Comparison of ENCODE assay signal across 12 cellular contexts in the genomic region with DNA sequence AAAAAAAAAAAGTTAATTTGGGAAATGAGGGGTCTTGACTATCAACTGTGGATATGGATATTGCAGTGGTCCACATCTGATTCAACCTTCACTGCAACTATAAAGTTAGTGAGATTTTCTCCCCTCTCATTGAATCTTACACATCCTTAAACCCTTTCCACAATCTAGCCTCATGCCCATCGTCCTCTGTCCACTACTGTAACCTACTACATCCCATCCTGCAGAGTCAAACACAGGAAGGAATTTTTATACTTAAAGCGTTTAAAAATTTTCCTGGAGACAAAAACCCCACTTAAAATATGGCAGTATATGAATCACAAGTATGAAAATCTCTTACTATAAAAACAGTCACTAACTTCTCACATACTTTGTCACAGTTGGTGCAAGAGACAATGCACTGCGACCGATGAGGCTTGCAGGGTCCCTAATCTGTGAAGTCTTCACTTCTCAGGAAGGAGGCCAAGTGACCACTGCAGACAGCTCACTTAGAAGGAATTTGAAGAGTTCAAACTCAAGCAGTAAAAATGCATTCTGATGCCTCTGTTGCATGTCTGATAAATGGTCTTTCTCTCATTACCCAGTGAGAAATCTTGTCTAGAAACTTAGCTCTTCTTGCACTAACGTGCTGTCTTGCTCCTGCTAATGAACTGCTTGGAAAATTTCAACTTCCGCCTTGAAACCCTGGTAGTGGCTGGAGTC.
A peak's percentile ranks its signal among the peaks of the same experiment; 100 is the strongest.
DNase-seq lines count a peak whose midpoint lies in the region; ATAC-seq and TF ChIP-seq lines count a peak whose summit lies in the region.
"Had no signal": no experiment of that assay in that cellular context is flagged by ENCODE, and none has a peak within 500 bp of the region (broad histone marks: within the 10 kb centered on the region; RNA-seq: fewer than 3 reads in every experiment).

No MANE protein-coding gene starts in this region.

- ATAC-seq in SK-N-SH treated with all-trans-retinoic acid at 6 μM for 48 hours (peak; percentile 93), GM18867 (IDR thresholded peaks at IDR 0.05; ENCODE audit: unreplicated experiment) (no peak), GM18498 (IDR thresholded peaks at IDR 0.05; ENCODE audit: unreplicated experiment) (no peak), HG02970 (IDR thresholded peaks at IDR 0.05; ENCODE audit: low FRiP score, unreplicated experiment) (no peak)
- ATAC-seq: upper lobe of right lung had no signal

- H3K4me3 Mint-ChIP-seq in activated naive CD4-positive, alpha-beta T cell treated with anti-CD3 and anti-CD28 coated beads, Interleukin-2, amount 50 U/mL, for 24 hours: peak overlapping the region; percentile 28

- H3K4me3 ChIP-seq in fibroblast of pulmonary artery (replicated peaks; ENCODE audit: low read depth, low read length): no peak overlapping the region
- H3K4me3 ChIP-seq: upper lobe of right lung had no signal

- peaks cover 63% of the 10 kb centered on the region for H3K4me1 Mint-ChIP-seq in activated naive CD4-positive, alpha-beta T cell treated with anti-CD3 and anti-CD28 coated beads, Interleukin-2, amount 50 U/mL, for 24 hours

- peak overlapping the region; percentile 38 for H3K27ac Mint-ChIP-seq in activated naive CD4-positive, alpha-beta T cell treated with anti-CD3 and anti-CD28 coated beads, Interleukin-2, amount 50 U/mL, for 24 hours

- no peaks in the 10 kb centered on the region for H3K27me3 Mint-ChIP-seq in activated naive CD4-positive, alpha-beta T cell treated with anti-CD3 and anti-CD28 coated beads, Interleukin-2, amount 50 U/mL, for 24 hours

- no peak for TF ChIP-seq CTCF in fibroblast of pulmonary artery (IDR thresholded peaks at IDR 0.05; ENCODE audit: low read length, missing control alignments)

- DNase-seq in activated naive CD4-positive, alpha-beta T cell treated with anti-CD3 and anti-CD28 coated beads, Interleukin-2, amount 50 U/mL, for 16 hours: no peak
- DNase-seq in fibroblast of pulmonary artery (ENCODE audit: low read depth) (peak; percentile 60), NCI-H1092 (lab: John Stamatoyannopoulos, UW) (no peak)
- DNase-seq: activated CD8-positive, alpha-beta memory T cell treated with anti-CD3 and anti-CD28 coated beads, Interleukin-2, amount 50 U/mL, for 48 hours; BE2C; GDM1; upper lobe of right lung had no signal

- peaks cover 5% of the 10 kb centered on the region for H3K36me3 Mint-ChIP-seq in activated naive CD4-positive, alpha-beta T cell treated with anti-CD3 and anti-CD28 coated beads, Interleukin-2, amount 50 U/mL, for 24 hours

- peaks cover 10% of the 10 kb centered on the region for H3K9me3 Mint-ChIP-seq in activated naive CD4-positive, alpha-beta T cell treated with anti-CD3 and anti-CD28 coated beads, Interleukin-2, amount 50 U/mL, for 24 hours

TF ChIP-seq in SK-N-SH treated with all-trans-retinoic acid at 6 μM for 48 hours, 23 proteins besides CTCF, POLR2A, EP300 and RAD21:
- TF ChIP-seq, protein P1, sequence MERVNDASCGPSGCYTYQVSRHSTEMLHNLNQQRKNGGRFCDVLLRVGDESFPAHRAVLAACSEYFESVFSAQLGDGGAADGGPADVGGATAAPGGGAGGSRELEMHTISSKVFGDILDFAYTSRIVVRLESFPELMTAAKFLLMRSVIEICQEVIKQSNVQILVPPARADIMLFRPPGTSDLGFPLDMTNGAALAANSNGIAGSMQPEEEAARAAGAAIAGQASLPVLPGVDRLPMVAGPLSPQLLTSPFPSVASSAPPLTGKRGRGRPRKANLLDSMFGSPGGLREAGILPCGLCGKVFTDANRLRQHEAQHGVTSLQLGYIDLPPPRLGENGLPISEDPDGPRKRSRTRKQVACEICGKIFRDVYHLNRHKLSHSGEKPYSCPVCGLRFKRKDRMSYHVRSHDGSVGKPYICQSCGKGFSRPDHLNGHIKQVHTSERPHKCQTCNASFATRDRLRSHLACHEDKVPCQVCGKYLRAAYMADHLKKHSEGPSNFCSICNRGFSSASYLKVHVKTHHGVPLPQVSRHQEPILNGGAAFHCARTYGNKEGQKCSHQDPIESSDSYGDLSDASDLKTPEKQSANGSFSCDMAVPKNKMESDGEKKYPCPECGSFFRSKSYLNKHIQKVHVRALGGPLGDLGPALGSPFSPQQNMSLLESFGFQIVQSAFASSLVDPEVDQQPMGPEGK (CRISPR knock-in tag; IDR thresholded peaks at IDR 0.05; ENCODE audit: borderline replicate concordance): no peak
- TF ChIP-seq ZC3H10 (CRISPR knock-in tag; IDR thresholded peaks at IDR 0.05) (no peak), PPARA (CRISPR knock-in tag; IDR thresholded peaks at IDR 0.05; ENCODE audit: borderline replicate concordance) (no peak), SNAI2 (CRISPR knock-in tag; IDR thresholded peaks at IDR 0.05) (no peak), CSDC2 (CRISPR knock-in tag; IDR thresholded peaks at IDR 0.05) (no peak), ISL1 (CRISPR knock-in tag; IDR thresholded peaks at IDR 0.05) (no peak), ZNF565 (CRISPR knock-in tag; conservative IDR thresholded peaks at IDR 0.05; ENCODE audit: low read depth) (no peak)
